ENCODE assay signal across 10 cellular contexts in genomic region chr2:190582761-190583506, GRCh38. TPM values are rescaled to one million over a fixed set of nuclear protein-coding genes. Genes with fewer than 3 reads are reported as not detected.
A peak's percentile ranks its signal among the peaks of the same experiment; 100 is the strongest.
DNase-seq lines count a peak whose midpoint lies in the region; ATAC-seq lines count a peak whose summit lies in the region.
"Had no signal": no experiment of that assay in that cellular context is flagged by ENCODE, and none has a peak within 500 bp of the region (broad histone marks: within the 10 kb centered on the region; RNA-seq: fewer than 3 reads in every experiment).

No MANE protein-coding gene starts in this region.

- ATAC-seq in GM18508 (IDR thresholded peaks at IDR 0.05; ENCODE audit: insufficient read depth, unreplicated experiment) (peak; percentile 50), GM21515 (IDR thresholded peaks at IDR 0.05; ENCODE audit: unreplicated experiment) (peak; percentile 43), HG03280 (IDR thresholded peaks at IDR 0.05; ENCODE audit: unreplicated experiment) (peak; percentile 49)
- ATAC-seq: HCT116 had no signal

- no peak overlapping the region for H3K4me3 ChIP-seq in H7 (ENCODE audit: insufficient read depth, low read depth, low read length)

- H3K27me3 Mint-ChIP-seq in activated CD4-positive, alpha-beta memory T cell treated with anti-CD3 and anti-CD28 coated beads, Interleukin-2, amount 10 ng/mL, durations not matched to agents 7 days and 5 days: no peaks in the 10 kb centered on the region
- H3K27me3 Mint-ChIP-seq: activated naive CD4-positive, alpha-beta T cell treated with anti-CD3 and anti-CD28 coated beads, Interleukin-2, amount 10 ng/mL, durations not matched to agents 7 days and 5 days had no signal

- DNase-seq in SIG-M5 (lab: John Stamatoyannopoulos, UW) (no peak), DMS53 treated with DMSO at 0.1 percent for 48 hours (lab: John Stamatoyannopoulos, UW; ENCODE audit: unreplicated experiment) (no peak), H7 (no peak)
- no peak for DNase-seq in activated CD4-positive, alpha-beta memory T cell treated with anti-CD3 and anti-CD28 coated beads, Interleukin-2, amount 10 ng/mL, durations not matched to agents 7 days and 5 days
- DNase-seq: activated naive CD4-positive, alpha-beta T cell treated with anti-CD3 and anti-CD28 coated beads, Interleukin-2, amount 10 ng/mL, durations not matched to agents 7 days and 5 days had no signal

- no peak overlapping the region for H3K4me3 Mint-ChIP-seq in activated CD4-positive, alpha-beta memory T cell treated with anti-CD3 and anti-CD28 coated beads, Interleukin-2, amount 10 ng/mL, durations not matched to agents 7 days and 5 days
- H3K4me3 Mint-ChIP-seq: activated naive CD4-positive, alpha-beta T cell treated with anti-CD3 and anti-CD28 coated beads, Interleukin-2, amount 10 ng/mL, durations not matched to agents 7 days and 5 days had no signal

- peak overlapping the region; percentile 69 for H3K27ac ChIP-seq in layer of hippocampus (ENCODE audit: low read depth, low read length)

- H3K9me3 Mint-ChIP-seq in activated CD4-positive, alpha-beta memory T cell treated with anti-CD3 and anti-CD28 coated beads, Interleukin-2, amount 10 ng/mL, durations not matched to agents 7 days and 5 days: no peaks in the 10 kb centered on the region
- H3K9me3 Mint-ChIP-seq: activated naive CD4-positive, alpha-beta T cell treated with anti-CD3 and anti-CD28 coated beads, Interleukin-2, amount 10 ng/mL, durations not matched to agents 7 days and 5 days had no signal

- H3K27me3 ChIP-seq in layer of hippocampus (ENCODE audit: control insufficient read depth, insufficient read depth, low read length) (no peaks in the 10 kb centered on the region), H7 (ENCODE audit: control insufficient read depth, insufficient read depth, low read length) (no peaks in the 10 kb centered on the region)

- peaks cover 12% of the 10 kb centered on the region for H3K4me1 Mint-ChIP-seq in activated CD4-positive, alpha-beta memory T cell treated with anti-CD3 and anti-CD28 coated beads, Interleukin-2, amount 10 ng/mL, durations not matched to agents 7 days and 5 days

- no peaks in the 10 kb centered on the region for H3K36me3 Mint-ChIP-seq in activated CD4-positive, alpha-beta memory T cell treated with anti-CD3 and anti-CD28 coated beads, Interleukin-2, amount 10 ng/mL, durations not matched to agents 7 days and 5 days (ENCODE audit: low read depth)
- H3K36me3 Mint-ChIP-seq: activated naive CD4-positive, alpha-beta T cell treated with anti-CD3 and anti-CD28 coated beads, Interleukin-2, amount 10 ng/mL, durations not matched to agents 7 days and 5 days had no signal

- CTCF ChIA-PET in activated CD4-positive, alpha-beta memory T cell treated with anti-CD3 and anti-CD28 coated beads, Interleukin-2, amount 10 ng/mL, durations not matched to agents 7 days and 5 days (lab: Charles Lee): no interaction called here

- POLR2A ChIA-PET in activated CD4-positive, alpha-beta memory T cell treated with anti-CD3 and anti-CD28 coated beads, Interleukin-2, amount 10 ng/mL, durations not matched to agents 7 days and 5 days (lab: Charles Lee): interaction anchor here (1.2 kb wide), 1 partner anchor 48 kb away, joined by 4 read pairs; the partner anchor contains the start of gene NEMP2

- no peak overlapping the region for H3K27ac Mint-ChIP-seq in activated CD4-positive, alpha-beta memory T cell treated with anti-CD3 and anti-CD28 coated beads, Interleukin-2, amount 10 ng/mL, durations not matched to agents 7 days and 5 days
- H3K27ac Mint-ChIP-seq: activated naive CD4-positive, alpha-beta T cell treated with anti-CD3 and anti-CD28 coated beads, Interleukin-2, amount 10 ng/mL, durations not matched to agents 7 days and 5 days had no signal

- H3K36me3 ChIP-seq in H7 (replicated peaks; ENCODE audit: control insufficient read depth, insufficient read depth, low read length): no peaks in the 10 kb centered on the region

RNA-seq across cellular contexts. Expression of gene NEMP2, which starts 48.4 kb away (rescaled TPM):
- 10 to 100 TPM; 18.9 to 19.1 TPM for total RNA-seq in activated CD4-positive, alpha-beta memory T cell treated with anti-CD3 and anti-CD28 coated beads, Interleukin-2, amount 10 ng/mL, durations not matched to agents 7 days and 5 days
- total RNA-seq in H7 (2014; rRNA removed; shearing (Covaris generic)): 2.4 and 2.5 TPM in 2 replicates
